In the genomic region with DNA sequence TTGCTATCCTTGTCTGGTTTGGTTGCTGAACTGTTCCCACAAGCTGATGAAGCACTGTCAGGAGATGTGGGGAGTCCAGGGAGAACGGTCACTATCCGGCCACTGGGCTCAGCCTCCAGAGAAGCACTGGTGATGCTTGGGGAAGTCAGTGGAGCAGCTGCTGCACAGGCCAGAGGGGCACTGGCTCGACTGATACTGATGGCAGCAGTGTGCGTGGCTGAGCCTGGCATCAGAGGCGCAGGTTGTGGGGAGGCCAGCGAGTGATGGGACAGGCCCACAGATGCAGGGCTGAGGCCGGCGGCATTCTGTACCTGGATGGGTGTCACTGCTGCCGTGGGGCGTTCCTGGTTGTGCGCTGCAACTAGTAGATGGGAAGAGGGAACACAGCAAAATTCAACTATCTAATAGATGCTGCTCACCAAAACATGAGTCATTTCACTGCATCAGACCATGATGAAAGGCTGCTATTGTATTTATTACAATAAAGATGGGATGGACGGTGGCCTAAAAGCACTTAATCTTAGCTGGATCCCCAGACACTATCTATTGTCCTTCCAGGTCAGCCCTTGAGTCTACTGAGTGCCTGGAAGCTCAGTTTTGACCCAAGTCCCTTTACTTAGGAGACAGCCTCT, we compare ENCODE assay signal across 11 cellular contexts.
DNase-seq lines count a peak whose midpoint lies in the region; TF ChIP-seq lines count a peak whose summit lies in the region.
"Had no signal": no experiment of that assay in that cellular context is flagged by ENCODE, and none has a peak within 500 bp of the region (broad histone marks: within the 10 kb centered on the region; RNA-seq: fewer than 3 reads in every experiment).

No MANE protein-coding gene starts in this region.

- H3K36me3 ChIP-seq in SJSA1 = peaks cover 78% of the 10 kb centered on the region
- H3K36me3 ChIP-seq in fibroblast of lung (ENCODE audit: control insufficient read depth, insufficient read depth, low read length) = peaks cover 13% of the 10 kb centered on the region
- peaks cover 29% of the 10 kb centered on the region for H3K36me3 ChIP-seq in WERI-Rb-1
- H3K36me3 ChIP-seq in mesendoderm (ENCODE audit: control insufficient read depth, insufficient read depth, low read length) = peaks cover 2% of the 10 kb centered on the region

- no peak overlapping the region for H3K4me3 Mint-ChIP-seq in osteocyte (ENCODE audit: unreplicated experiment)
- H3K4me3 Mint-ChIP-seq: activated T-cell treated with anti-CD3 and anti-CD28 coated beads, Interleukin-2, amount 50 U/mL, for 72 hours had no signal

- H3K4me2 ChIP-seq in fibroblast of lung (ENCODE audit: extremely low read depth, insufficient read depth, low read length) (no peak overlapping the region), mesendoderm (ENCODE audit: low read length) (no peak overlapping the region)

- no peak overlapping the region for H3K23ac ChIP-seq in mesendoderm (ENCODE audit: low read length)

- no peak overlapping the region for H3K56ac ChIP-seq in mesendoderm (ENCODE audit: low read length)

- H4K20me1 ChIP-seq in fibroblast of lung (ENCODE audit: control insufficient read depth, extremely low read depth, insufficient read depth, low read length) = no peaks in the 10 kb centered on the region

- H4K5ac ChIP-seq in mesendoderm (ENCODE audit: low read length) = no peak overlapping the region

- no peak overlapping the region for H3K4ac ChIP-seq in mesendoderm (ENCODE audit: low read depth, low read length)

- POLR2A ChIA-PET in AG04450 (lab: Yijun Ruan, JAX) = interaction anchor here (1.4 to 1.6 kb wide), 2 partner anchors 106 to 154 kb away, joined by 3 to 9 read pairs; a partner anchor contains a TSS

- H3K27me3 Mint-ChIP-seq in osteocyte (ENCODE audit: unreplicated experiment) = no peaks in the 10 kb centered on the region

- H3K4me1 ChIP-seq in SJSA1 (replicated peaks) (peaks cover 54% of the 10 kb centered on the region), fibroblast of lung (ENCODE audit: control insufficient read depth, extremely low read depth, insufficient read depth, low read length) (peaks cover 18% of the 10 kb centered on the region), mesendoderm (ENCODE audit: control insufficient read depth, low read depth, low read length) (no peaks in the 10 kb centered on the region)

- no peak overlapping the region for H2BK15ac ChIP-seq in mesendoderm (replicated peaks; ENCODE audit: low read depth)

- H3K9ac ChIP-seq in fibroblast of lung (ENCODE audit: insufficient read depth, low read length) = no peak overlapping the region
- H3K9ac ChIP-seq in mesendoderm (ENCODE audit: low read length) = no peak overlapping the region

- H3K18ac ChIP-seq in mesendoderm (ENCODE audit: low read length) = no peak overlapping the region

- peaks cover 59% of the 10 kb centered on the region for H3K36me3 Mint-ChIP-seq in osteocyte (ENCODE audit: unreplicated experiment)

- H2AFZ ChIP-seq in fibroblast of lung (ENCODE audit: low read length) = no peak overlapping the region

- H3K9me3 ChIP-seq in AG04450 (ENCODE audit: control insufficient read depth, insufficient read depth, low read length) (no peaks in the 10 kb centered on the region), SJSA1 (replicated peaks) (no peaks in the 10 kb centered on the region), fibroblast of lung (ENCODE audit: control insufficient read depth, insufficient read depth, low read depth, low read length) (no peaks in the 10 kb centered on the region), WERI-Rb-1 (ENCODE audit: severe bottlenecking) (no peaks in the 10 kb centered on the region)
- H3K9me3 ChIP-seq: heart right ventricle had no signal

- H3K27me3 ChIP-seq in AG04450 (ENCODE audit: control insufficient read depth, insufficient read depth, low read length) (no peaks in the 10 kb centered on the region), SJSA1 (replicated peaks) (no peaks in the 10 kb centered on the region), fibroblast of lung (ENCODE audit: control insufficient read depth, insufficient read depth, low read length) (no peaks in the 10 kb centered on the region), WERI-Rb-1 (ENCODE audit: insufficient read depth, low read depth, severe bottlenecking) (no peaks in the 10 kb centered on the region), mesendoderm (ENCODE audit: insufficient read depth, low read length, poor library complexity) (no peaks in the 10 kb centered on the region)
- H3K27me3 ChIP-seq: heart right ventricle had no signal

- no peak overlapping the region for H2BK120ac ChIP-seq in mesendoderm (ENCODE audit: low read depth, low read length)

- CTCF ChIA-PET in AG04450 (lab: Charles Lee) = interaction anchor here (0.9 to 1.7 kb wide), 6 partner anchors 10 to 377 kb away, joined by 3 to 5 read pairs (median 4); no protein-coding TSS in a partner anchor

- H4K8ac ChIP-seq in mesendoderm (ENCODE audit: low read depth, low read length) = no peak overlapping the region

- H3K27ac ChIP-seq in AG04450 (ENCODE audit: low read depth, low read length) (peak overlapping the region; percentile 91), SJSA1 (peak overlapping the region; percentile 78), fibroblast of lung (ENCODE audit: insufficient read depth, low read length) (peak overlapping the region; percentile 52), WERI-Rb-1 (no peak overlapping the region), mesendoderm (ENCODE audit: low read depth, low read length) (no peak overlapping the region)

- H2AK5ac ChIP-seq in mesendoderm (ENCODE audit: low read length) = no peak overlapping the region

- H3K79me2 ChIP-seq in fibroblast of lung (ENCODE audit: control insufficient read depth, insufficient read depth, low read length) (no peaks in the 10 kb centered on the region), mesendoderm (ENCODE audit: control insufficient read depth, insufficient read depth, low read length) (no peaks in the 10 kb centered on the region)

- no CpG with 5 or more reads among the region's 12 CpGs for WGBS in mesendoderm (ENCODE audit: extremely low coverage, insufficient coverage, low lambda C conversion rate)

- H3K9me3 Mint-ChIP-seq in osteocyte (ENCODE audit: unreplicated experiment) = no peaks in the 10 kb centered on the region
- H3K9me3 Mint-ChIP-seq: activated T-cell treated with anti-CD3 and anti-CD28 coated beads, Interleukin-2, amount 50 U/mL, for 72 hours had no signal

- peaks cover 24% of the 10 kb centered on the region for H3K4me1 Mint-ChIP-seq in osteocyte (ENCODE audit: unreplicated experiment)

- H2BK5ac ChIP-seq in mesendoderm (ENCODE audit: low read length) = no peak overlapping the region

- DNase-seq in AG04450 (ENCODE audit: low read depth, low spot score) (no peak), SJSA1 (ENCODE audit: low read depth in 1 of 2, low spot score in 2 of 2) (peak in 1 of 2 experiments; percentile 35), fibroblast of lung (ENCODE audit: low read depth in 2 of 2) (peak in 1 of 2 donors; percentile 61), osteocyte (ENCODE audit: extremely low spot score, unreplicated experiment) (no peak), HUDEP-2 (lab: John Stamatoyannopoulos, UW; ENCODE audit: unreplicated experiment in 76 of 76) (no peak), WERI-Rb-1 (no peak), inferior parietal cortex (ENCODE audit: extremely low spot score) (no peak), mesendoderm (no peak)
- DNase-seq: activated CD4-positive, CD25-positive, alpha-beta regulatory T cell; heart right ventricle had no signal

- H3K4me3 ChIP-seq in AG04450 (ENCODE audit: low read depth, low read length) (no peak overlapping the region), SJSA1 (no peak overlapping the region), fibroblast of lung (replicated peaks in 1 of 4; ENCODE audit: control extremely low read depth in 1 of 4, insufficient read depth in 1 of 4, low read depth in 3 of 4, low read length in 4 of 4) (no peak overlapping the region), WERI-Rb-1 (ENCODE audit: low read depth, low read length) (no peak overlapping the region), mesendoderm (ENCODE audit: low read length) (no peak overlapping the region)
- H3K4me3 ChIP-seq: heart right ventricle had no signal

- no peaks in the 10 kb centered on the region for H3K79me1 ChIP-seq in mesendoderm (ENCODE audit: low read length)

- TF ChIP-seq CTCF in AG04450 (IDR thresholded peaks at IDR 0.05; ENCODE audit: low read depth, low read length) (no peak), fibroblast of lung (conservative IDR thresholded peaks at IDR 0.05 in 1 of 2, IDR thresholded peaks at IDR 0.05 in 1 of 2; ENCODE audit: low read depth in 1 of 2, low read length in 2 of 2) (no peak), osteocyte (IDR thresholded peaks at IDR 0.05) (no peak), WERI-Rb-1 (IDR thresholded peaks at IDR 0.05; ENCODE audit: low read depth, low read length) (no peak)

- H3K27ac Mint-ChIP-seq in osteocyte (ENCODE audit: unreplicated experiment) = peak overlapping the region; percentile 89

Comparison
In these comparisons a context has a peak if more than half of its experiments do, and no peak if none do; other contexts are left out.
1. H3K27ac ChIP-seq: peak in AG04450 (single experiment), SJSA1 (single experiment) and fibroblast of lung (single experiment); none in WERI-Rb-1 (single experiment) and mesendoderm (single experiment).